In the genomic region with DNA sequence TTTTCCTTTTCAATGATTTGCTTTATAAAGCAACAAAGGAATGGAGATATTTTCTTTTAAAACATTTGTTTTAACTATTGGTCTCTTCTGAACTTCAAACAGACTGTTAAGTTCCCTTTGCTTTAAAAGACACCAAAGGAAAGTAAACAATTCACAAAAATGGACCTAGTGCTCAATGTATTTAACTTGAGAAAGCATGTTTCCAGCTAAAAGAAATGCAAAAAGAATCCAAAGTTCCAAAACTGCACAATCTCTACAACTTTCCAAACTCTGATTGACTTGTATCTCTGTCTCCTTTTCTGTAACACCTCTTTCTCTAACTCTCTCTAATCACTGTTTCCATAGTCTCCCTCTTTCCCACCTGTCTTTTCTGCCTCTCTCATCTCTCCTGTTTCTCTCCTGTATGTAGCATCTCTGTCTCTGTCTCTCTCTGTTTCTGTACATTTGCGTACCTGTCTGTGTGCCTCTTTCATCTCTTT, we compare ENCODE assay signal across 1 cellular context.
A peak's percentile ranks its signal among the peaks of the same experiment; 100 is the strongest.
TF ChIP-seq lines count a peak whose summit lies in the region.

No MANE protein-coding gene starts in this region.

TF ChIP-seq in HepG2, 621 proteins besides CTCF, POLR2A, EP300 and RAD21 (continued from another document):
- TF ChIP-seq, protein P1, sequence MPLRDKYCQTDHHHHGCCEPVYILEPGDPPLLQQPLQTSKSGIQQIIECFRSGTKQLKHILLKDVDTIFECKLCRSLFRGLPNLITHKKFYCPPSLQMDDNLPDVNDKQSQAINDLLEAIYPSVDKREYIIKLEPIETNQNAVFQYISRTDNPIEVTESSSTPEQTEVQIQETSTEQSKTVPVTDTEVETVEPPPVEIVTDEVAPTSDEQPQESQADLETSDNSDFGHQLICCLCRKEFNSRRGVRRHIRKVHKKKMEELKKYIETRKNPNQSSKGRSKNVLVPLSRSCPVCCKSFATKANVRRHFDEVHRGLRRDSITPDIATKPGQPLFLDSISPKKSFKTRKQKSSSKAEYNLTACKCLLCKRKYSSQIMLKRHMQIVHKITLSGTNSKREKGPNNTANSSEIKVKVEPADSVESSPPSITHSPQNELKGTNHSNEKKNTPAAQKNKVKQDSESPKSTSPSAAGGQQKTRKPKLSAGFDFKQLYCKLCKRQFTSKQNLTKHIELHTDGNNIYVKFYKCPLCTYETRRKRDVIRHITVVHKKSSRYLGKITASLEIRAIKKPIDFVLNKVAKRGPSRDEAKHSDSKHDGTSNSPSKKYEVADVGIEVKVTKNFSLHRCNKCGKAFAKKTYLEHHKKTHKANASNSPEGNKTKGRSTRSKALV (CRISPR knock-in tag; IDR thresholded peaks at IDR 0.05) = peak; percentile 68; the same call in 1 of the 2 replicates
- no peak for TF ChIP-seq KDM5A (IDR thresholded peaks at IDR 0.05; ENCODE audit: borderline replicate concordance, low read length)
- TF ChIP-seq, protein P2, sequence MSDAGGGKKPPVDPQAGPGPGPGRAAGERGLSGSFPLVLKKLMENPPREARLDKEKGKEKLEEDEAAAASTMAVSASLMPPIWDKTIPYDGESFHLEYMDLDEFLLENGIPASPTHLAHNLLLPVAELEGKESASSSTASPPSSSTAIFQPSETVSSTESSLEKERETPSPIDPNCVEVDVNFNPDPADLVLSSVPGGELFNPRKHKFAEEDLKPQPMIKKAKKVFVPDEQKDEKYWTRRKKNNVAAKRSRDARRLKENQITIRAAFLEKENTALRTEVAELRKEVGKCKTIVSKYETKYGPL (CRISPR knock-in tag; IDR thresholded peaks at IDR 0.05) = no peak
- 0 out of 2 replicates have a peak, but pooled peaks have one; percentile 26 for TF ChIP-seq HOXD1 (CRISPR knock-in tag; IDR thresholded peaks at IDR 0.05)
- TF ChIP-seq, protein P3, sequence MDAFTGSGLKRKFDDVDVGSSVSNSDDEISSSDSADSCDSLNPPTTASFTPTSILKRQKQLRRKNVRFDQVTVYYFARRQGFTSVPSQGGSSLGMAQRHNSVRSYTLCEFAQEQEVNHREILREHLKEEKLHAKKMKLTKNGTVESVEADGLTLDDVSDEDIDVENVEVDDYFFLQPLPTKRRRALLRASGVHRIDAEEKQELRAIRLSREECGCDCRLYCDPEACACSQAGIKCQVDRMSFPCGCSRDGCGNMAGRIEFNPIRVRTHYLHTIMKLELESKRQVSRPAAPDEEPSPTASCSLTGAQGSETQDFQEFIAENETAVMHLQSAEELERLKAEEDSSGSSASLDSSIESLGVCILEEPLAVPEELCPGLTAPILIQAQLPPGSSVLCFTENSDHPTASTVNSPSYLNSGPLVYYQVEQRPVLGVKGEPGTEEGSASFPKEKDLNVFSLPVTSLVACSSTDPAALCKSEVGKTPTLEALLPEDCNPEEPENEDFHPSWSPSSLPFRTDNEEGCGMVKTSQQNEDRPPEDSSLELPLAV (CRISPR knock-in tag; conservative IDR thresholded peaks at IDR 0.05; ENCODE audit: low read depth) = no peak
- TF ChIP-seq EED (CRISPR knock-in tag; IDR thresholded peaks at IDR 0.05) = no peak
- no peak for TF ChIP-seq ZC3H13 (CRISPR knock-in tag; IDR thresholded peaks at IDR 0.05)
- TF ChIP-seq SYNCRIP (IDR thresholded peaks at IDR 0.05; ENCODE audit: insufficient read depth, low read depth, low read length) = no peak
- no peak for TF ChIP-seq ZNF839 (CRISPR knock-in tag; IDR thresholded peaks at IDR 0.05; ENCODE audit: borderline replicate concordance)
- no peak for TF ChIP-seq KMT2B (CRISPR knock-in tag; IDR thresholded peaks at IDR 0.05)
- no peak for TF ChIP-seq ZNF589 (CRISPR knock-in tag; conservative IDR thresholded peaks at IDR 0.05)
- TF ChIP-seq, protein P4, sequence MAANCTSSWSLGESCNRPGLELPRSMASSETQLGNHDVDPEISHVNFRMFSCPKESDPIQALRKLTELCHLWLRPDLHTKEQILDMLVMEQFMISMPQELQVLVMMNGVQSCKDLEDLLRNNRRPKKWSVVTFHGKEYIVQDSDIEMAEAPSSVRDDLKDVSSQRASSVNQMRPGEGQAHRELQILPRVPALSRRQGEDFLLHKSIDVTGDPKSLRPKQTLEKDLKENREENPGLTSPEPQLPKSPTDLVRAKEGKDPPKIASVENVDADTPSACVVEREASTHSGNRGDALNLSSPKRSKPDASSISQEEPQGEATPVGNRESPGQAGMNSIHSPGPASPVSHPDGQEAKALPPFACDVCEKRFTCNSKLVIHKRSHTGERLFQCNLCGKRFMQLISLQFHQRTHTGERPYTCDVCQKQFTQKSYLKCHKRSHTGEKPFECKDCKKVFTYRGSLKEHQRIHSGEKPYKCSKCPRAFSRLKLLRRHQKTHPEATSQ (CRISPR knock-in tag; IDR thresholded peaks at IDR 0.05; ENCODE audit: borderline replicate concordance) = no peak
- TF ChIP-seq, protein P5, sequence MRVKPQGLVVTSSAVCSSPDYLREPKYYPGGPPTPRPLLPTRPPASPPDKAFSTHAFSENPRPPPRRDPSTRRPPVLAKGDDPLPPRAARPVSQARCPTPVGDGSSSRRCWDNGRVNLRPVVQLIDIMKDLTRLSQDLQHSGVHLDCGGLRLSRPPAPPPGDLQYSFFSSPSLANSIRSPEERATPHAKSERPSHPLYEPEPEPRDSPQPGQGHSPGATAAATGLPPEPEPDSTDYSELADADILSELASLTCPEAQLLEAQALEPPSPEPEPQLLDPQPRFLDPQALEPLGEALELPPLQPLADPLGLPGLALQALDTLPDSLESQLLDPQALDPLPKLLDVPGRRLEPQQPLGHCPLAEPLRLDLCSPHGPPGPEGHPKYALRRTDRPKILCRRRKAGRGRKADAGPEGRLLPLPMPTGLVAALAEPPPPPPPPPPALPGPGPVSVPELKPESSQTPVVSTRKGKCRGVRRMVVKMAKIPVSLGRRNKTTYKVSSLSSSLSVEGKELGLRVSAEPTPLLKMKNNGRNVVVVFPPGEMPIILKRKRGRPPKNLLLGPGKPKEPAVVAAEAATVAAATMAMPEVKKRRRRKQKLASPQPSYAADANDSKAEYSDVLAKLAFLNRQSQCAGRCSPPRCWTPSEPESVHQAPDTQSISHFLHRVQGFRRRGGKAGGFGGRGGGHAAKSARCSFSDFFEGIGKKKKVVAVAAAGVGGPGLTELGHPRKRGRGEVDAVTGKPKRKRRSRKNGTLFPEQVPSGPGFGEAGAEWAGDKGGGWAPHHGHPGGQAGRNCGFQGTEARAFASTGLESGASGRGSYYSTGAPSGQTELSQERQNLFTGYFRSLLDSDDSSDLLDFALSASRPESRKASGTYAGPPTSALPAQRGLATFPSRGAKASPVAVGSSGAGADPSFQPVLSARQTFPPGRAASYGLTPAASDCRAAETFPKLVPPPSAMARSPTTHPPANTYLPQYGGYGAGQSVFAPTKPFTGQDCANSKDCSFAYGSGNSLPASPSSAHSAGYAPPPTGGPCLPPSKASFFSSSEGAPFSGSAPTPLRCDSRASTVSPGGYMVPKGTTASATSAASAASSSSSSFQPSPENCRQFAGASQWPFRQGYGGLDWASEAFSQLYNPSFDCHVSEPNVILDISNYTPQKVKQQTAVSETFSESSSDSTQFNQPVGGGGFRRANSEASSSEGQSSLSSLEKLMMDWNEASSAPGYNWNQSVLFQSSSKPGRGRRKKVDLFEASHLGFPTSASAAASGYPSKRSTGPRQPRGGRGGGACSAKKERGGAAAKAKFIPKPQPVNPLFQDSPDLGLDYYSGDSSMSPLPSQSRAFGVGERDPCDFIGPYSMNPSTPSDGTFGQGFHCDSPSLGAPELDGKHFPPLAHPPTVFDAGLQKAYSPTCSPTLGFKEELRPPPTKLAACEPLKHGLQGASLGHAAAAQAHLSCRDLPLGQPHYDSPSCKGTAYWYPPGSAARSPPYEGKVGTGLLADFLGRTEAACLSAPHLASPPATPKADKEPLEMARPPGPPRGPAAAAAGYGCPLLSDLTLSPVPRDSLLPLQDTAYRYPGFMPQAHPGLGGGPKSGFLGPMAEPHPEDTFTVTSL (CRISPR knock-in tag; IDR thresholded peaks at IDR 0.05; ENCODE audit: borderline replicate concordance) = peak; percentile 90; the same call in 1 of the 2 replicates
- TF ChIP-seq ZNF607 (CRISPR knock-in tag; IDR thresholded peaks at IDR 0.05; ENCODE audit: borderline replicate concordance) = no peak
- TF ChIP-seq SRSF4 (IDR thresholded peaks at IDR 0.05; ENCODE audit: low read depth, low read length, poor library complexity, severe bottlenecking) = no peak
- TF ChIP-seq, protein P6, sequence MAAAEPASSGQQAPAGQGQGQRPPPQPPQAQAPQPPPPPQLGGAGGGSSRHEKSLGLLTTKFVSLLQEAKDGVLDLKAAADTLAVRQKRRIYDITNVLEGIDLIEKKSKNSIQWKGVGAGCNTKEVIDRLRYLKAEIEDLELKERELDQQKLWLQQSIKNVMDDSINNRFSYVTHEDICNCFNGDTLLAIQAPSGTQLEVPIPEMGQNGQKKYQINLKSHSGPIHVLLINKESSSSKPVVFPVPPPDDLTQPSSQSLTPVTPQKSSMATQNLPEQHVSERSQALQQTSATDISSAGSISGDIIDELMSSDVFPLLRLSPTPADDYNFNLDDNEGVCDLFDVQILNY (CRISPR knock-in tag; conservative IDR thresholded peaks at IDR 0.05) = no peak
- TF ChIP-seq SRSF9 (IDR thresholded peaks at IDR 0.05; ENCODE audit: borderline replicate concordance, insufficient read depth, low read depth, low read length, poor library complexity, severe bottlenecking) = no peak
- no peak for TF ChIP-seq SATB2 (CRISPR knock-in tag; IDR thresholded peaks at IDR 0.05)
- TF ChIP-seq, protein P7, sequence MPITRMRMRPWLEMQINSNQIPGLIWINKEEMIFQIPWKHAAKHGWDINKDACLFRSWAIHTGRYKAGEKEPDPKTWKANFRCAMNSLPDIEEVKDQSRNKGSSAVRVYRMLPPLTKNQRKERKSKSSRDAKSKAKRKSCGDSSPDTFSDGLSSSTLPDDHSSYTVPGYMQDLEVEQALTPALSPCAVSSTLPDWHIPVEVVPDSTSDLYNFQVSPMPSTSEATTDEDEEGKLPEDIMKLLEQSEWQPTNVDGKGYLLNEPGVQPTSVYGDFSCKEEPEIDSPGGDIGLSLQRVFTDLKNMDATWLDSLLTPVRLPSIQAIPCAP (CRISPR knock-in tag; IDR thresholded peaks at IDR 0.05; ENCODE audit: low read depth) = no peak
- TF ChIP-seq FOXK2 (IDR thresholded peaks at IDR 0.05) = no peak
